Comparison of ENCODE assay signal across 17 cellular contexts in genomic region chr1:36456391-36456928, GRCh38. TPM values are rescaled to one million over a fixed set of nuclear protein-coding genes. Genes with fewer than 3 reads are reported as not detected.
DNase-seq lines count a peak whose midpoint lies in the region; ATAC-seq, FAIRE-seq and TF ChIP-seq lines count a peak whose summit lies in the region.
"Had no signal": no experiment of that assay in that cellular context is flagged by ENCODE, and none has a peak within 500 bp of the region (broad histone marks: within the 10 kb centered on the region; RNA-seq: fewer than 3 reads in every experiment).

No MANE protein-coding gene starts in this region.

- TF ChIP-seq CTCF in D721Med (IDR thresholded peaks at IDR 0.05; ENCODE audit: insufficient read depth, missing control alignments): no peak

- H3K9me3 ChIP-seq in KOPT-K1 (ENCODE audit: insufficient read depth, low read length, poor library complexity, severe bottlenecking): no peaks in the 10 kb centered on the region

- ATAC-seq in stimulated activated effector memory CD8-positive, alpha-beta T cell treated with anti-CD3 and anti-CD28 coated beads, Interleukin-12 subunit alpha, Interleukin-12 subunit beta, amount 100 ng/mL, for 72 hours: no peak
- ATAC-seq: CD8-positive, alpha-beta T cell; PC-3 had no signal

- H3K27ac ChIP-seq in KOPT-K1 (ENCODE audit: low read depth, low read length, poor library complexity, severe bottlenecking): peak overlapping the region; percentile 58

- no peak for DNase-seq in activated naive CD4-positive, alpha-beta T cell treated with Interleukin-2 at 50 U/mL for 16 hours
- DNase-seq in activated T-helper 2 cell treated with anti-CD3 and anti-CD28 coated beads, Interferon-gamma antibody, Interleukin-2, Interleukin-4, amounts not matched to agents 10 μg/mL and 5 μg/mL and 100 μg/mL, durations not matched to agents 14 hours and 24 hours and 36 hours (ENCODE audit: low spot score): no peak
- no peak for DNase-seq in stimulated activated effector memory CD8-positive, alpha-beta T cell treated with anti-CD3 and anti-CD28 coated beads, Interleukin-12 subunit alpha, Interleukin-12 subunit beta, amount 100 ng/mL, for 72 hours (ENCODE audit: low spot score in 2 of 2)
- DNase-seq in D721Med (ENCODE audit: insufficient read length, low spot score) (no peak), SHP77 (lab: John Stamatoyannopoulos, UW) (no peak)
- DNase-seq: ACHN; CD8-positive, alpha-beta T cell; GOT3; Karpas-422; MM.1S; NCI-H1105; NCI-H1694 treated with DMSO at 0.1 percent for 48 hours; NCI-H69; NK-92 treated with Interleukin-12 subunit alpha and Interleukin-12 subunit beta, amount 100 ng/mL, for 24 hours; PC-3 had no signal

- intact Hi-C loops in activated T-helper 2 cell treated with anti-CD3 and anti-CD28 coated beads, Interferon-gamma antibody, Interleukin-2, Interleukin-4, amounts not matched to agents 10 μg/mL and 5 μg/mL and 100 μg/mL, durations not matched to agents 14 hours and 24 hours and 36 hours (cut with micrococcal nuclease): loop anchor here (10.0 kb wide), 1 partner anchor 512 kb away; no protein-coding TSS in a partner anchor

- H3K4me1 Mint-ChIP-seq in activated naive CD4-positive, alpha-beta T cell treated with anti-CD3 and anti-CD28 coated beads, Interleukin-2, amount 50 U/mL, for 24 hours: peaks cover 39% of the 10 kb centered on the region
- H3K4me1 Mint-ChIP-seq in activated T-helper 2 cell treated with anti-CD3 and anti-CD28 coated beads, Interferon-gamma antibody, Interleukin-2, Interleukin-4, amounts not matched to agents 10 μg/mL and 5 μg/mL and 100 μg/mL, durations not matched to agents 14 hours and 24 hours and 36 hours (ENCODE audit: low read depth): peaks cover 41% of the 10 kb centered on the region
- peaks cover 46% of the 10 kb centered on the region for H3K4me1 Mint-ChIP-seq in stimulated activated effector memory CD8-positive, alpha-beta T cell treated with anti-CD3 and anti-CD28 coated beads, Interleukin-12 subunit alpha, Interleukin-12 subunit beta, amount 100 ng/mL, for 72 hours

- H3K27ac Mint-ChIP-seq in activated naive CD4-positive, alpha-beta T cell treated with anti-CD3 and anti-CD28 coated beads, Interleukin-2, amount 50 U/mL, for 24 hours: peak overlapping the region; percentile 51
- H3K27ac Mint-ChIP-seq in activated T-helper 2 cell treated with anti-CD3 and anti-CD28 coated beads, Interferon-gamma antibody, Interleukin-2, Interleukin-4, amounts not matched to agents 10 μg/mL and 5 μg/mL and 100 μg/mL, durations not matched to agents 14 hours and 24 hours and 36 hours: peak overlapping the region; percentile 52
- peak overlapping the region; percentile 62 for H3K27ac Mint-ChIP-seq in stimulated activated effector memory CD8-positive, alpha-beta T cell treated with anti-CD3 and anti-CD28 coated beads, Interleukin-12 subunit alpha, Interleukin-12 subunit beta, amount 100 ng/mL, for 72 hours
- H3K27ac Mint-ChIP-seq: CD8-positive, alpha-beta T cell had no signal

- H3K4me3 Mint-ChIP-seq in activated naive CD4-positive, alpha-beta T cell treated with anti-CD3 and anti-CD28 coated beads, Interleukin-2, amount 50 U/mL, for 24 hours: no peak overlapping the region
- peak overlapping the region; percentile 24 for H3K4me3 Mint-ChIP-seq in activated T-helper 2 cell treated with anti-CD3 and anti-CD28 coated beads, Interferon-gamma antibody, Interleukin-2, Interleukin-4, amounts not matched to agents 10 μg/mL and 5 μg/mL and 100 μg/mL, durations not matched to agents 14 hours and 24 hours and 36 hours (ENCODE audit: low read depth)
- H3K4me3 Mint-ChIP-seq in stimulated activated effector memory CD8-positive, alpha-beta T cell treated with anti-CD3 and anti-CD28 coated beads, Interleukin-12 subunit alpha, Interleukin-12 subunit beta, amount 100 ng/mL, for 72 hours: no peak overlapping the region
- H3K4me3 Mint-ChIP-seq: CD8-positive, alpha-beta T cell had no signal

- H3K9me3 Mint-ChIP-seq in activated naive CD4-positive, alpha-beta T cell treated with anti-CD3 and anti-CD28 coated beads, Interleukin-2, amount 50 U/mL, for 24 hours: no peaks in the 10 kb centered on the region
- H3K9me3 Mint-ChIP-seq in activated T-helper 2 cell treated with anti-CD3 and anti-CD28 coated beads, Interferon-gamma antibody, Interleukin-2, Interleukin-4, amounts not matched to agents 10 μg/mL and 5 μg/mL and 100 μg/mL, durations not matched to agents 14 hours and 24 hours and 36 hours: no peaks in the 10 kb centered on the region
- H3K9me3 Mint-ChIP-seq in stimulated activated effector memory CD8-positive, alpha-beta T cell treated with anti-CD3 and anti-CD28 coated beads, Interleukin-12 subunit alpha, Interleukin-12 subunit beta, amount 100 ng/mL, for 72 hours: no peaks in the 10 kb centered on the region
- H3K9me3 Mint-ChIP-seq: CD8-positive, alpha-beta T cell had no signal

- FAIRE-seq in D721Med (lab: Jason Lieb, UNC): no peak

- H3K27me3 Mint-ChIP-seq in activated naive CD4-positive, alpha-beta T cell treated with anti-CD3 and anti-CD28 coated beads, Interleukin-2, amount 50 U/mL, for 24 hours: no peaks in the 10 kb centered on the region
- H3K27me3 Mint-ChIP-seq in activated T-helper 2 cell treated with anti-CD3 and anti-CD28 coated beads, Interferon-gamma antibody, Interleukin-2, Interleukin-4, amounts not matched to agents 10 μg/mL and 5 μg/mL and 100 μg/mL, durations not matched to agents 14 hours and 24 hours and 36 hours (ENCODE audit: low read depth): no peaks in the 10 kb centered on the region

- peaks cover 16% of the 10 kb centered on the region for H3K36me3 Mint-ChIP-seq in activated naive CD4-positive, alpha-beta T cell treated with anti-CD3 and anti-CD28 coated beads, Interleukin-2, amount 50 U/mL, for 24 hours
- H3K36me3 Mint-ChIP-seq in activated T-helper 2 cell treated with anti-CD3 and anti-CD28 coated beads, Interferon-gamma antibody, Interleukin-2, Interleukin-4, amounts not matched to agents 10 μg/mL and 5 μg/mL and 100 μg/mL, durations not matched to agents 14 hours and 24 hours and 36 hours (ENCODE audit: low read depth): peaks cover 68% of the 10 kb centered on the region
- H3K36me3 Mint-ChIP-seq in stimulated activated effector memory CD8-positive, alpha-beta T cell treated with anti-CD3 and anti-CD28 coated beads, Interleukin-12 subunit alpha, Interleukin-12 subunit beta, amount 100 ng/mL, for 72 hours: peaks cover 61% of the 10 kb centered on the region

- peaks cover 70% of the 10 kb centered on the region for H3K36me3 ChIP-seq in KOPT-K1 (ENCODE audit: insufficient read depth, low read length)

RNA-seq across cellular contexts. Expression of gene OSCP1, which starts 6.2 kb away (rescaled TPM):
- total RNA-seq in activated T-helper 2 cell treated with anti-CD3 and anti-CD28 coated beads, Interferon-gamma antibody, Interleukin-2, Interleukin-4, amounts not matched to agents 10 μg/mL and 5 μg/mL and 100 μg/mL, durations not matched to agents 14 hours and 24 hours and 36 hours: 0.59 and 1.2 TPM in 2 replicates

RNA-seq across cellular contexts. Expression of gene MRPS15, which starts 7.7 kb away (rescaled TPM):
- 117 and 123 TPM in 2 replicates for total RNA-seq in activated T-helper 2 cell treated with anti-CD3 and anti-CD28 coated beads, Interferon-gamma antibody, Interleukin-2, Interleukin-4, amounts not matched to agents 10 μg/mL and 5 μg/mL and 100 μg/mL, durations not matched to agents 14 hours and 24 hours and 36 hours

RNA-seq across cellular contexts. Expression of gene CSF3R, which starts 26.3 kb away (rescaled TPM):
- total RNA-seq in activated T-helper 2 cell treated with anti-CD3 and anti-CD28 coated beads, Interferon-gamma antibody, Interleukin-2, Interleukin-4, amounts not matched to agents 10 μg/mL and 5 μg/mL and 100 μg/mL, durations not matched to agents 14 hours and 24 hours and 36 hours: 0.11 and 0.62 TPM in 2 replicates
- total RNA-seq: PC-3 had no signal

RNA-seq across cellular contexts. Expression of gene LSM10, which starts 58.8 kb away (rescaled TPM):
- 48.4 and 55.3 TPM in 2 replicates for total RNA-seq in activated T-helper 2 cell treated with anti-CD3 and anti-CD28 coated beads, Interferon-gamma antibody, Interleukin-2, Interleukin-4, amounts not matched to agents 10 μg/mL and 5 μg/mL and 100 μg/mL, durations not matched to agents 14 hours and 24 hours and 36 hours
